In the genomic region with DNA sequence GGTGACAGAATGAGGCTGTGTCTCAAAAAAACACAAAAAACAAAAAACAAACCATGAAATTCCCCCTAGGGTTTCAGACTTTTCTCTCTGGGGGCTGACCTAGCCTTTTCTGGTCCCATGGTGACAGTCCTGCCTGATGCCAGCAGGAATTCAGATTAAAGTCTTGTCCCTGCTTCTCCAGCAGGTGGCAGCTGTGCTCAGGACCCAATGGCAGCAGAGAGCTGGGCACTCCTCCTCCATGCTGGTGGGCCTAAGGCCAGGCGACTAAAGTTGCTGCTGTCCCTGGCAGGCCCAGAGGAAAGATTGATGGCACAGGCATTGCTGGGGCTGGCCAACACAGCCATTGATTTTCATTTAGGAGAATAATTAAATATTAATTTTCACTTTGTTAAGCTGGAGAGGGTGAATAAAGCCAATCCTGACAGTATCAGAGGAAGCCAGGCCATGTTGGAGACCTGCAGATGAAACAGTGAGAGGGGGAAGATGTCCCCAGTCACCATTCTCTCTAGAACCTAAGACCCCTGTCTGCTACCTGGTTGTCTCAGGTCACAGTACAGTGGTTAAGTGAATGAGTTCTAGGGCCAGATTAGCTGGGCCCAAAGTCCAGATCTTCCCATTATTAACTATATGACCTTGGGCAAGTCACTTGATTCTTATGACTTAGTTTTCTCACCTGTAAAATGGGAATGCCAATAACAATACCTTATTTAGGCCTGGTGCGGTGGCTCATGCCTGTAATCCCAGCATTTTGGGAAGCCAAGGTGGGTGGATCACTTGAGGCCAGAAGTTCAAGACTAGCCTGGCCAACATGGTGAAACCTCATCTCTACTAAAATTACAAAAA, we compare ENCODE assay signal across 8 cellular contexts. TPM values are rescaled to one million over a fixed set of nuclear protein-coding genes. Genes with fewer than 3 reads are reported as not detected.
DNase-seq lines count a peak whose midpoint lies in the region; ATAC-seq and TF ChIP-seq lines count a peak whose summit lies in the region.

No MANE protein-coding gene starts in this region.

- no peaks in the 10 kb centered on the region for H3K27me3 ChIP-seq in dorsolateral prefrontal cortex

- DNase-seq in ELR (ENCODE audit: low read depth) (peak; percentile 78), NCI-H526 (lab: John Stamatoyannopoulos, UW) (peak; percentile 37 to 70), dorsolateral prefrontal cortex (peak; percentile 33 to 71 (median 60)), lung microvascular endothelial cell (ENCODE audit: low read depth in 2 of 2) (peak; percentile 72 to 87)
- peak; percentile 72 for DNase-seq in activated CD4-positive, alpha-beta T cell treated with anti-CD3 and anti-CD28 coated beads for 48 hours
- peak; percentile 39 to 42 for DNase-seq in stimulated activated CD8-positive, alpha-beta memory T cell treated with anti-CD3 and anti-CD28 coated beads, Interleukin-2, amount 100 ng/mL, for 48 hours (ENCODE audit: low read depth in 2 of 2)

- peak; percentile 34 to 78 (median 66) for TF ChIP-seq CTCF in dorsolateral prefrontal cortex (IDR thresholded peaks at IDR 0.05 in 54 of 56, conservative IDR thresholded peaks at IDR 0.05 in 2 of 56; ENCODE audit: low read depth in 1 of 56, partially characterized antibody in 56 of 56)

- ATAC-seq in HG02973 (IDR thresholded peaks at IDR 0.05; ENCODE audit: unreplicated experiment) (peak; percentile 70), HG02884 (IDR thresholded peaks at IDR 0.05; ENCODE audit: unreplicated experiment) (no peak)

- H3K27ac ChIP-seq in dorsolateral prefrontal cortex: peak overlapping the region in 1 of 59 donors; percentile 4

- H3K4me3 ChIP-seq in dorsolateral prefrontal cortex: no peak overlapping the region

- intact Hi-C loops in dorsolateral prefrontal cortex (cut with DNase I): loop anchor here in 1 of 2 donors (10.0 kb wide), 1 partner anchor 62 kb away; the partner anchor contains the start of gene HEXA

RNA-seq across cellular contexts. Expression of gene CELF6, which starts 7.1 kb away (rescaled TPM):
- total RNA-seq in dorsolateral prefrontal cortex (10 to 100 TPM; 10.7 to 30.0 (median 20.1) TPM), lung microvascular endothelial cell (0.20 TPM in 1 of 2 replicates, not detected in the other)

RNA-seq across cellular contexts. Expression of gene PARP6, which starts 40.5 kb away (rescaled TPM):
- total RNA-seq in dorsolateral prefrontal cortex: 100 to 1,000 TPM in 108 of 120 experiments, 10 to 100 TPM in 12; 89.7 to 152 (median 117) TPM
- 6.5 and 17.1 TPM in 2 replicates for total RNA-seq in lung microvascular endothelial cell
